Comparison of ENCODE assay signal across 12 cellular contexts in genomic region chr6:20706293-20707165, GRCh38.
DNase-seq lines count a peak whose midpoint lies in the region; ATAC-seq, FAIRE-seq and TF ChIP-seq lines count a peak whose summit lies in the region.
"Had no signal": no experiment of that assay in that cellular context is flagged by ENCODE, and none has a peak within 500 bp of the region (broad histone marks: within the 10 kb centered on the region; RNA-seq: fewer than 3 reads in every experiment).

No MANE protein-coding gene starts in this region.

- WGBS in A549 (ENCODE audit: missing lambda C conversion rate): 51% methylated on average over 2 of the region's 2 CpGs
- WGBS in HepG2 (ENCODE audit: low lambda C conversion rate): 71% methylated on average over 2 of the region's 2 CpGs
- 80 to 81% methylated on average over 2 of the region's 2 CpGs for WGBS in upper lobe of left lung, 2 donors

- no peak overlapping the region for H3K9ac ChIP-seq in HepG2 (ENCODE audit: insufficient read depth, low read depth, low read length)

- no peaks in the 10 kb centered on the region for H3K9me3 ChIP-seq in A549
- no peaks in the 10 kb centered on the region for H3K9me3 ChIP-seq in HepG2 (ENCODE audit: low read length)
- H3K9me3 ChIP-seq in upper lobe of left lung: no peaks in the 10 kb centered on the region
- H3K9me3 ChIP-seq: right atrium auricular region had no signal

- peak in 1 of 2 experiments; percentile 33 for DNase-seq in A549 (ENCODE audit: low read depth in 1 of 2, low spot score in 1 of 2)
- no peak for DNase-seq in H54 (ENCODE audit: insufficient read length, low spot score)
- peak; percentile 86 for DNase-seq in NCI-H2171 (lab: John Stamatoyannopoulos, UW)
- DNase-seq in bronchial epithelial cell (ENCODE audit: low read depth): peak; percentile 75
- no peak for DNase-seq in HepG2 (ENCODE audit: low spot score)
- DNase-seq in upper lobe of left lung: no peak
- DNase-seq in mesenteric fat pad (ENCODE audit: low spot score): no peak
- DNase-seq: kidney, Right ventricle myocardium superior had no signal

- no TSS peak for BruUV-seq in HepG2 (replicated peaks; lab: Mats Ljungman, UMichigan)

- peak overlapping the region; percentile 62 for H3K4me2 ChIP-seq in A549
- no peak overlapping the region for H3K4me2 ChIP-seq in HepG2 (ENCODE audit: low read depth, low read length)

- H3K27me3 ChIP-seq in bronchial epithelial cell (ENCODE audit: control insufficient read depth, insufficient read depth, low read length) (no peaks in the 10 kb centered on the region), HepG2 (ENCODE audit: control insufficient read depth in 1 of 2, insufficient read depth in 2 of 2, low read length in 2 of 2) (no peaks in the 10 kb centered on the region), upper lobe of left lung (no peaks in the 10 kb centered on the region)
- H3K27me3 ChIP-seq: right atrium auricular region had no signal

- H3K27ac ChIP-seq in A549: peak overlapping the region; percentile 43 to 62; a peak in 5 of 6 replicates
- H3K27ac ChIP-seq in HepG2 (ENCODE audit: extremely low read length, insufficient read depth, low read length): no peak overlapping the region
- H3K27ac ChIP-seq in upper lobe of left lung: no peak overlapping the region
- H3K27ac ChIP-seq: C4-2B, right atrium auricular region had no signal

- FAIRE-seq in A549 (lab: Jason Lieb, UNC) (no peak), H54 (lab: Jason Lieb, UNC) (peak; percentile 41), bronchial epithelial cell (lab: Jason Lieb, UNC) (no peak), HepG2 (lab: Jason Lieb, UNC) (no peak)
- FAIRE-seq: kidney had no signal

- no peak for TF ChIP-seq RAD21 in A549 (conservative IDR thresholded peaks at IDR 0.05 in 1 of 2, IDR thresholded peaks at IDR 0.05 in 1 of 2)
- no peak for TF ChIP-seq RAD21 in HepG2 (CRISPR knock-in tag; IDR thresholded peaks at IDR 0.05)

- in situ Hi-C loops in HepG2 (cut with HindIII; ENCODE audit: extremely low pct_ligation_motif_present, low pct_unique_long_range_greater_than_20kb): no loop called here

- intact Hi-C loops in HepG2 (cut with micrococcal nuclease; ENCODE audit: unreplicated experiment): no loop called here

- POLR2A ChIA-PET in A549 (lab: Yijun Ruan, JAX) (no interaction called here), HepG2 (lab: Yijun Ruan, JAX) (no interaction called here)

- CTCF ChIA-PET in A549 (lab: Yijun Ruan, JAX) (no interaction called here), HepG2 (lab: Yijun Ruan, JAX; ENCODE audit: low intra/inter-chr PET ratio, low total read pairs) (no interaction called here)

- H2AFZ ChIP-seq in HepG2 (ENCODE audit: low read length): no peak overlapping the region

- no peaks in the 10 kb centered on the region for H3K36me3 ChIP-seq in bronchial epithelial cell (ENCODE audit: control insufficient read depth, insufficient read depth, low read length)
- no peaks in the 10 kb centered on the region for H3K36me3 ChIP-seq in HepG2 (replicated peaks in 1 of 2; ENCODE audit: control insufficient read depth in 1 of 2, insufficient read depth in 2 of 2, low read length in 2 of 2)
- no peaks in the 10 kb centered on the region for H3K36me3 ChIP-seq in upper lobe of left lung
- H3K36me3 ChIP-seq: right atrium auricular region had no signal

- ATAC-seq in A549 (peak; percentile 37 to 59; a peak in 4 of 6 replicates), GM21723 (IDR thresholded peaks at IDR 0.05; ENCODE audit: unreplicated experiment) (no peak), HepG2 (no peak), upper lobe of left lung (ENCODE audit: low FRiP score in 2 of 2) (no peak)

- no peaks in the 10 kb centered on the region for H3K79me2 ChIP-seq in HepG2 (ENCODE audit: insufficient read depth, low read length)

- no peaks in the 10 kb centered on the region for H4K20me1 ChIP-seq in HepG2 (ENCODE audit: insufficient read depth, low read length)

- TF ChIP-seq CTCF in A549 (IDR thresholded peaks at IDR 0.05) (no peak), bronchial epithelial cell (IDR thresholded peaks at IDR 0.05; ENCODE audit: insufficient read depth, low read length, severe bottlenecking) (no peak), HepG2 (CRISPR knock-in tag; IDR thresholded peaks at IDR 0.05) (no peak), upper lobe of left lung (IDR thresholded peaks at IDR 0.05) (no peak)

- TF ChIP-seq POLR2A in A549 (IDR thresholded peaks at IDR 0.05; ENCODE audit: low read length): no peak
- no peak for TF ChIP-seq POLR2A in H54 (IDR thresholded peaks at IDR 0.05; ENCODE audit: low read depth, low read length)
- no peak for TF ChIP-seq POLR2A in HepG2 (IDR thresholded peaks at IDR 0.05; ENCODE audit: insufficient read depth in 1 of 2, low read depth in 2 of 2, low read length in 2 of 2)
- TF ChIP-seq POLR2A in upper lobe of left lung (IDR thresholded peaks at IDR 0.05): no peak

- H3K4me1 ChIP-seq in A549 (peaks cover 44% of the 10 kb centered on the region), HepG2 (ENCODE audit: insufficient read depth, low read length) (peaks cover 30% of the 10 kb centered on the region), upper lobe of left lung (peaks cover 0 to 15% (median 0%) of the 10 kb centered on the region in 4 donors)
- H3K4me1 ChIP-seq: right atrium auricular region had no signal

- H3K4me3 ChIP-seq in A549: no peak overlapping the region
- no peak overlapping the region for H3K4me3 ChIP-seq in bronchial epithelial cell (ENCODE audit: low read depth, low read length)
- H3K4me3 ChIP-seq in HepG2 (replicated peaks in 1 of 3; ENCODE audit: insufficient read depth in 1 of 3, low read depth in 2 of 3, low read length in 3 of 3): no peak overlapping the region
- H3K4me3 ChIP-seq in upper lobe of left lung: no peak overlapping the region
- H3K4me3 ChIP-seq: right atrium auricular region had no signal

- TF ChIP-seq EP300 in A549 (IDR thresholded peaks at IDR 0.05): no peak
- no peak for TF ChIP-seq EP300 in HepG2 (IDR thresholded peaks at IDR 0.05; ENCODE audit: low read depth in 2 of 2, low read length in 2 of 2)
- no peak for TF ChIP-seq EP300 in HepG2 (CRISPR knock-in tag; IDR thresholded peaks at IDR 0.05; ENCODE audit: borderline replicate concordance)
- TF ChIP-seq EP300 in upper lobe of left lung (IDR thresholded peaks at IDR 0.05): no peak

TF ChIP-seq in A549, 52 proteins besides CTCF, POLR2A, EP300 and RAD21:
- TF ChIP-seq HES2 (IDR thresholded peaks at IDR 0.05) (no peak), ZFP36 (IDR thresholded peaks at IDR 0.05; ENCODE audit: borderline replicate concordance, partially characterized antibody) (no peak), HMGXB4 (CRISPR knock-in tag; IDR thresholded peaks at IDR 0.05; ENCODE audit: borderline replicate concordance) (no peak), JUNB (IDR thresholded peaks at IDR 0.05) (peak; percentile 49), FOSL2 (IDR thresholded peaks at IDR 0.05) (0 out of 2 replicates have a peak, but pooled peaks have one; percentile 10), FOSL2 (CRISPR knock-in tag; IDR thresholded peaks at IDR 0.05) (peak; percentile 61)

TF ChIP-seq in HepG2, 621 proteins besides CTCF, POLR2A, EP300 and RAD21 (continues in another document):
- TF ChIP-seq ATF5 (CRISPR knock-in tag; IDR thresholded peaks at IDR 0.05; ENCODE audit: low read depth): no peak
- no peak for TF ChIP-seq PLRG1 (conservative IDR thresholded peaks at IDR 0.05)
- no peak for TF ChIP-seq ZNF644 (CRISPR knock-in tag; IDR thresholded peaks at IDR 0.05; ENCODE audit: low read depth)
- TF ChIP-seq ZNF232 (CRISPR knock-in tag; IDR thresholded peaks at IDR 0.05; ENCODE audit: borderline replicate concordance): no peak
- no peak for TF ChIP-seq ZNF260 (CRISPR knock-in tag; IDR thresholded peaks at IDR 0.05; ENCODE audit: borderline replicate concordance, low read depth)
- TF ChIP-seq TMF1 (CRISPR knock-in tag; IDR thresholded peaks at IDR 0.05; ENCODE audit: low read depth): no peak
- TF ChIP-seq SOX5 (CRISPR knock-in tag; IDR thresholded peaks at IDR 0.05; ENCODE audit: borderline replicate concordance): no peak
- TF ChIP-seq ZKSCAN5 (CRISPR knock-in tag; IDR thresholded peaks at IDR 0.05): no peak
- TF ChIP-seq CSRNP1 (CRISPR knock-in tag; IDR thresholded peaks at IDR 0.05): no peak

Comparison
In these comparisons a context has a peak if more than half of its experiments do, and no peak if none do; other contexts are left out.
1. ATAC-seq: peak in A549 (2 of 2); none in GM21723 (single experiment), HepG2 (single experiment) and upper lobe of left lung (0 of 2).
2. DNase-seq: peak in NCI-H2171 (single experiment) and bronchial epithelial cell (single experiment); none in H54 (single experiment), HepG2 (single experiment), upper lobe of left lung (0 of 2) and mesenteric fat pad (single experiment).
3. H3K27ac ChIP-seq: peak in A549 (2 of 2); none in HepG2 (single experiment) and upper lobe of left lung (0 of 4).
4. Of the 38 proteins assayed by ChIP-seq in both HepG2 and A549: peak only in HepG2: none; only in A549: FOSL2 and JUNB; in both: none; in neither: 36.